18 cellular contexts compared by ENCODE assay signal in the genomic region with DNA sequence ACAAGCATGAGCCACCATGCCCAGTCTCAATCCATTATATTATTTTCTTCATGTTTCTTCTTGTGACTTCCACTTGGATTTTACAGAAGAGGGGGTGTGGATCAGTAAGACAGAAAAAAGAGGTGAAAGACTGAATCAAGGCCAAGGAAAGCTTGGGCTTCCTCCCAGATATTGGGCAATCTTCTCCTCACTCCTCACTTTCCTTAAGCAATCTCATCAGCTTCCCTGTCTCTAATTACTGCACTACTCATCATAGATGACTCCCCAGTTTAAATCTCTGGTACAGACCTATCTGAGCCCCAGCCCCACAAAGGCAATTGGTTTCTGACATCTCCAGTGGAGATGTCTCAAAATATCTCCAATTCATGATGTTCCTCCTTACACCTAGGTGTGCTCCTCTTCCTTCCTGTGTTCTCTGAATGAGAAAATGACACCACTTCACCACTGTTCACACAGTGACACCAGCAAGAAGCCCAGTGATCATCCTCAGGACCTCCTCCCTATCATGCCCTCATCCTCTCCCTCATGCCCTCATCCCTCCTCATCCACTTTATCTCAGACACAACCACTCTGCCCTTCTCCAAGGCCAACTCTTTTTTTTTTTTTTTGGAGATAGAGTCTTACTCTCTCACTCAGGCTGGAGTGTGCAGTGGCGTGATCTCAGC. TPM values are rescaled to one million over a fixed set of nuclear protein-coding genes. Genes with fewer than 3 reads are reported as not detected.
DNase-seq lines count a peak whose midpoint lies in the region; ATAC-seq and TF ChIP-seq lines count a peak whose summit lies in the region.
"Had no signal": no experiment of that assay in that cellular context is flagged by ENCODE, and none has a peak within 500 bp of the region (broad histone marks: within the 10 kb centered on the region; RNA-seq: fewer than 3 reads in every experiment).

No MANE protein-coding gene starts in this region.

- H3K36me3 ChIP-seq in aorta (ENCODE audit: control insufficient read depth in 1 of 2, insufficient read depth in 2 of 2, low read length in 1 of 2), result no peaks in the 10 kb centered on the region
- H3K36me3 ChIP-seq: colonic mucosa, transverse colon had no signal

- no peaks in the 10 kb centered on the region for H3K9me3 ChIP-seq in aorta (ENCODE audit: control insufficient read depth, low read length)
- H3K9me3 ChIP-seq: colonic mucosa, transverse colon had no signal

- H3K4me3 ChIP-seq in foreskin fibroblast (ENCODE audit: low read depth in 1 of 2, low read length in 2 of 2) (no peak overlapping the region), aorta (ENCODE audit: low read length in 2 of 2) (no peak overlapping the region)
- H3K4me3 ChIP-seq: colonic mucosa, transverse colon had no signal

- WGBS in aorta, 2 donors, result 94 to 97% methylated on average over 1 of the region's 1 CpG

- DNase-seq in activated naive CD8-positive, alpha-beta T cell treated with anti-CD3 and anti-CD28 coated beads, Interleukin-2, amount 10 ng/mL, durations not matched to agents 7 days and 5 days, result no peak
- DNase-seq in activated naive CD8-positive, alpha-beta T cell treated with anti-CD3 and anti-CD28 coated beads, Interleukin-2, amount 50 U/mL, for 24 hours, result no peak
- peak; percentile 92 for DNase-seq in amniotic epithelial cell (ENCODE audit: low read depth)
- peak; percentile 80 to 91 for DNase-seq in foreskin fibroblast
- DNase-seq in aorta, result no peak
- DNase-seq in GF-D8 (lab: John Stamatoyannopoulos, UW), result no peak
- no peak for DNase-seq in putamen (ENCODE audit: low spot score)
- DNase-seq in naive thymus-derived CD8-positive, alpha-beta T cell, result no peak
- DNase-seq: activated CD4-positive, alpha-beta T cell treated with anti-CD3 and anti-CD28 coated beads, Interleukin-2, amount 50 U/mL, for 48 hours; colonic mucosa; COR-L47; erythroblast; KG1; left cardiac atrium; NCI-H1092 treated with DMSO at 0.1 percent for 48 hours; NCI-H2171 treated with DMSO at 0.1 percent for 48 hours; small intestine; transverse colon had no signal

- no peaks in the 10 kb centered on the region for H3K27me3 ChIP-seq in aorta (ENCODE audit: control insufficient read depth in 1 of 2, insufficient read depth in 2 of 2, low read length in 1 of 2)
- H3K27me3 ChIP-seq: colonic mucosa, transverse colon had no signal

- H3K27me3 Mint-ChIP-seq in activated naive CD8-positive, alpha-beta T cell treated with anti-CD3 and anti-CD28 coated beads, Interleukin-2, amount 10 ng/mL, durations not matched to agents 7 days and 5 days, result peaks cover 2% of the 10 kb centered on the region
- H3K27me3 Mint-ChIP-seq in activated naive CD8-positive, alpha-beta T cell treated with anti-CD3 and anti-CD28 coated beads, Interleukin-2, amount 50 U/mL, for 24 hours, result peaks cover 2% of the 10 kb centered on the region
- H3K27me3 Mint-ChIP-seq in naive thymus-derived CD8-positive, alpha-beta T cell, result peaks cover 0 to 8% (median 2%) of the 10 kb centered on the region in 5 donors

- H3K27ac Mint-ChIP-seq in activated naive CD8-positive, alpha-beta T cell treated with anti-CD3 and anti-CD28 coated beads, Interleukin-2, amount 10 ng/mL, durations not matched to agents 7 days and 5 days, result peak overlapping the region; percentile 75
- H3K27ac Mint-ChIP-seq in activated naive CD8-positive, alpha-beta T cell treated with anti-CD3 and anti-CD28 coated beads, Interleukin-2, amount 50 U/mL, for 24 hours, result no peak overlapping the region
- H3K27ac Mint-ChIP-seq in naive thymus-derived CD8-positive, alpha-beta T cell, result peak overlapping the region in 1 of 10 donors; percentile 12

- peaks cover 22% of the 10 kb centered on the region for H3K4me1 Mint-ChIP-seq in activated naive CD8-positive, alpha-beta T cell treated with anti-CD3 and anti-CD28 coated beads, Interleukin-2, amount 10 ng/mL, durations not matched to agents 7 days and 5 days
- no peaks in the 10 kb centered on the region for H3K4me1 Mint-ChIP-seq in activated naive CD8-positive, alpha-beta T cell treated with anti-CD3 and anti-CD28 coated beads, Interleukin-2, amount 50 U/mL, for 24 hours
- peaks cover 3 to 12% (median 5%) of the 10 kb centered on the region in 4 donors for H3K4me1 Mint-ChIP-seq in naive thymus-derived CD8-positive, alpha-beta T cell

- TF ChIP-seq CTCF in foreskin fibroblast (IDR thresholded peaks at IDR 0.05; ENCODE audit: low read depth, low read length), result no peak

- intact Hi-C loops in aorta (cut with DNase I), result no loop called here

- no peaks in the 10 kb centered on the region for H3K4me1 ChIP-seq in aorta (ENCODE audit: control insufficient read depth in 1 of 2, insufficient read depth in 2 of 2, low read length in 2 of 2)
- H3K4me1 ChIP-seq: colonic mucosa, transverse colon had no signal

- H3K36me3 Mint-ChIP-seq in activated naive CD8-positive, alpha-beta T cell treated with anti-CD3 and anti-CD28 coated beads, Interleukin-2, amount 10 ng/mL, durations not matched to agents 7 days and 5 days, result peaks cover 7% of the 10 kb centered on the region
- H3K36me3 Mint-ChIP-seq in activated naive CD8-positive, alpha-beta T cell treated with anti-CD3 and anti-CD28 coated beads, Interleukin-2, amount 50 U/mL, for 24 hours (ENCODE audit: low read depth), result no peaks in the 10 kb centered on the region
- H3K36me3 Mint-ChIP-seq in naive thymus-derived CD8-positive, alpha-beta T cell, result no peaks in the 10 kb centered on the region

- peak; percentile 68 for ATAC-seq in activated naive CD8-positive, alpha-beta T cell treated with anti-CD3 and anti-CD28 coated beads, Interleukin-2, amount 10 ng/mL, durations not matched to agents 7 days and 5 days (ENCODE audit: low read depth)
- no peak for ATAC-seq in activated naive CD8-positive, alpha-beta T cell treated with anti-CD3 and anti-CD28 coated beads, Interleukin-2, amount 50 U/mL, for 24 hours
- peak; percentile 67 for ATAC-seq in aorta (ENCODE audit: low FRiP score)
- ATAC-seq in naive thymus-derived CD8-positive, alpha-beta T cell, result no peak

- no peak overlapping the region for H3K27ac ChIP-seq in aorta (ENCODE audit: low read depth in 1 of 2, low read length in 2 of 2)
- H3K27ac ChIP-seq: colonic mucosa, transverse colon had no signal

- H3K4me3 Mint-ChIP-seq in activated naive CD8-positive, alpha-beta T cell treated with anti-CD3 and anti-CD28 coated beads, Interleukin-2, amount 10 ng/mL, durations not matched to agents 7 days and 5 days, result peak overlapping the region; percentile 58
- H3K4me3 Mint-ChIP-seq in activated naive CD8-positive, alpha-beta T cell treated with anti-CD3 and anti-CD28 coated beads, Interleukin-2, amount 50 U/mL, for 24 hours, result no peak overlapping the region
- H3K4me3 Mint-ChIP-seq in naive thymus-derived CD8-positive, alpha-beta T cell, result no peak overlapping the region

- POLR2A ChIA-PET in activated naive CD8-positive, alpha-beta T cell treated with anti-CD3 and anti-CD28 coated beads, Interleukin-2, amount 10 ng/mL, durations not matched to agents 7 days and 5 days (lab: Charles Lee), result no interaction called here
- POLR2A ChIA-PET in naive thymus-derived CD8-positive, alpha-beta T cell (lab: Charles Lee), result no interaction called here

- peaks cover 4% of the 10 kb centered on the region for H3K9me3 Mint-ChIP-seq in activated naive CD8-positive, alpha-beta T cell treated with anti-CD3 and anti-CD28 coated beads, Interleukin-2, amount 10 ng/mL, durations not matched to agents 7 days and 5 days
- H3K9me3 Mint-ChIP-seq in activated naive CD8-positive, alpha-beta T cell treated with anti-CD3 and anti-CD28 coated beads, Interleukin-2, amount 50 U/mL, for 24 hours, result no peaks in the 10 kb centered on the region
- H3K9me3 Mint-ChIP-seq in naive thymus-derived CD8-positive, alpha-beta T cell, result peaks cover 0 to 2% (median 0%) of the 10 kb centered on the region in 9 donors

RNA-seq across cellular contexts. Expression of a gene that starts 44.8 kb away (rescaled TPM):
- 10 to 100 TPM; 36.0 to 36.5 TPM for total RNA-seq in activated naive CD8-positive, alpha-beta T cell treated with anti-CD3 and anti-CD28 coated beads, Interleukin-2, amount 10 ng/mL, durations not matched to agents 7 days and 5 days
- 1 to 10 TPM; 6.9 to 9.5 TPM for total RNA-seq in aorta
- 1 to 10 TPM; 2.4 to 4.2 TPM for polyA plus RNA-seq in aorta
- total RNA-seq in naive thymus-derived CD8-positive, alpha-beta T cell, result 10 to 100 TPM; 31.8 to 35.5 TPM
- polyA plus RNA-seq in naive thymus-derived CD8-positive, alpha-beta T cell, result 10 to 100 TPM; 10.8 to 18.4 (median 18.1) TPM

RNA-seq across cellular contexts. Expression of a gene that starts 49.5 kb away (rescaled TPM):
- total RNA-seq in activated naive CD8-positive, alpha-beta T cell treated with anti-CD3 and anti-CD28 coated beads, Interleukin-2, amount 10 ng/mL, durations not matched to agents 7 days and 5 days, result 10 to 100 TPM; 81.4 to 82.7 TPM
- total RNA-seq in aorta, result 10 to 100 TPM; 39.2 to 51.4 TPM
- 10 to 100 TPM; 14.9 to 25.8 TPM for polyA plus RNA-seq in aorta
- 10 to 100 TPM; 87.6 to 94.6 TPM for total RNA-seq in naive thymus-derived CD8-positive, alpha-beta T cell
- 10 to 100 TPM; 64.7 to 85.3 (median 77.2) TPM for polyA plus RNA-seq in naive thymus-derived CD8-positive, alpha-beta T cell

Comparison
In these comparisons a context has a peak if more than half of its experiments do, and no peak if none do; other contexts are left out.
1. ATAC-seq: peak in activated naive CD8-positive, alpha-beta T cell treated with anti-CD3 and anti-CD28 coated beads, Interleukin-2, amount 10 ng/mL, durations not matched to agents 7 days and 5 days (single experiment) and aorta (single experiment); none in activated naive CD8-positive, alpha-beta T cell treated with anti-CD3 and anti-CD28 coated beads, Interleukin-2, amount 50 U/mL, for 24 hours (single experiment) and naive thymus-derived CD8-positive, alpha-beta T cell (0 of 2).
2. DNase-seq: peak in amniotic epithelial cell (single experiment) and foreskin fibroblast (2 of 2); none in activated naive CD8-positive, alpha-beta T cell treated with anti-CD3 and anti-CD28 coated beads, Interleukin-2, amount 10 ng/mL, durations not matched to agents 7 days and 5 days (single experiment), activated naive CD8-positive, alpha-beta T cell treated with anti-CD3 and anti-CD28 coated beads, Interleukin-2, amount 50 U/mL, for 24 hours (single experiment), aorta (0 of 2), GF-D8 (single experiment), putamen (single experiment) and naive thymus-derived CD8-positive, alpha-beta T cell (0 of 10).